In genomic region chr1:8847990-8848389, GRCh38 we compare ENCODE assay signal across 1 cellular context.
TF ChIP-seq lines count a peak whose summit lies in the region.

No MANE protein-coding gene starts in this region.

TF ChIP-seq in HepG2, 621 proteins besides CTCF, POLR2A, EP300 and RAD21 (continued from another document and continues in another):
- TF ChIP-seq AHDC1 (CRISPR knock-in tag; IDR thresholded peaks at IDR 0.05; ENCODE audit: borderline replicate concordance) (no peak), DPF2 (CRISPR knock-in tag; IDR thresholded peaks at IDR 0.05; ENCODE audit: borderline replicate concordance, low read depth) (no peak), PCBP2 (optimal IDR thresholded peaks at IDR 0.05; ENCODE audit: low read depth, low read length, poor library complexity, severe bottlenecking) (no peak), ZNF512B (CRISPR knock-in tag; IDR thresholded peaks at IDR 0.05; ENCODE audit: borderline replicate concordance) (peak; percentile 51; the same call in 1 of the 2 replicates), PAXIP1 (CRISPR knock-in tag; conservative IDR thresholded peaks at IDR 0.05) (peak; percentile 25; the same call in 1 of the 2 replicates), ZNF770 (CRISPR knock-in tag; IDR thresholded peaks at IDR 0.05) (peak; percentile 77), ZNF484 (CRISPR knock-in tag; IDR thresholded peaks at IDR 0.05; ENCODE audit: borderline replicate concordance, low read depth) (no peak), HOXA5 (CRISPR knock-in tag; IDR thresholded peaks at IDR 0.05) (no peak), XRCC5 (optimal IDR thresholded peaks at IDR 0.05; ENCODE audit: low read length) (no peak), ZNF850 (CRISPR knock-in tag; conservative IDR thresholded peaks at IDR 0.05) (no peak), HNF4A (CRISPR knock-in tag; IDR thresholded peaks at IDR 0.05) (peak; percentile 81), HNF1A (IDR thresholded peaks at IDR 0.05; ENCODE audit: low read depth) (no peak), HNF1A (CRISPR knock-in tag; IDR thresholded peaks at IDR 0.05; ENCODE audit: borderline replicate concordance) (no peak), JARID2 (CRISPR knock-in tag; IDR thresholded peaks at IDR 0.05; ENCODE audit: insufficient replicate concordance) (no peak), HNF1B (CRISPR knock-in tag; IDR thresholded peaks at IDR 0.05) (0 out of 2 replicates have a peak, but pooled peaks have one; percentile 18), RXRA (CRISPR knock-in tag; IDR thresholded peaks at IDR 0.05) (0 out of 2 replicates have a peak, but pooled peaks have one; percentile 66), ZNF761 (CRISPR knock-in tag; conservative IDR thresholded peaks at IDR 0.05) (0 out of 2 replicates have a peak, but pooled peaks have one; percentile 6), GATAD1 (CRISPR knock-in tag; IDR thresholded peaks at IDR 0.05) (no peak), MEIS2 (CRISPR knock-in tag; IDR thresholded peaks at IDR 0.05) (peak; percentile 58; the same call in 1 of the 2 replicates), TFDP1 (CRISPR knock-in tag; IDR thresholded peaks at IDR 0.05; ENCODE audit: borderline replicate concordance) (no peak), SNRNP70 (IDR thresholded peaks at IDR 0.05; ENCODE audit: low read depth, low read length) (no peak), MTA3 (CRISPR knock-in tag; IDR thresholded peaks at IDR 0.05) (no peak), SP2 (CRISPR knock-in tag; IDR thresholded peaks at IDR 0.05) (peak; percentile 9; the same call in 1 of the 2 replicates), ZNF530 (CRISPR knock-in tag; IDR thresholded peaks at IDR 0.05; ENCODE audit: low read depth) (no peak), TSC22D2 (CRISPR knock-in tag; IDR thresholded peaks at IDR 0.05; ENCODE audit: borderline replicate concordance) (no peak), ZNF253 (CRISPR knock-in tag; IDR thresholded peaks at IDR 0.05; ENCODE audit: borderline replicate concordance) (no peak), RFX5 (IDR thresholded peaks at IDR 0.05; ENCODE audit: low read depth, low read length) (no peak), AGO1 (IDR thresholded peaks at IDR 0.05; ENCODE audit: low read depth, low read length, poor library complexity, severe bottlenecking) (no peak), CBX5 (CRISPR knock-in tag; IDR thresholded peaks at IDR 0.05; ENCODE audit: borderline replicate concordance) (no peak; the same call in 1 of the 2 replicates), ZNF574 (CRISPR knock-in tag; IDR thresholded peaks at IDR 0.05) (peak; percentile 42; the same call in 1 of the 2 replicates), BORCS8-MEF2B (CRISPR knock-in tag; IDR thresholded peaks at IDR 0.05) (no peak)
